In genomic region chr1:4762146-4762545, GRCh38 we compare ENCODE assay signal across 20 cellular contexts.
"Had no signal": no experiment of that assay in that cellular context is flagged by ENCODE, and none has a peak within 500 bp of the region (broad histone marks: within the 10 kb centered on the region; RNA-seq: fewer than 3 reads in every experiment).

No MANE protein-coding gene starts in this region.

- H3K4me2 ChIP-seq: KMS-11, SK-N-SH had no signal

- H3K27ac ChIP-seq: KMS-11, RWPE1 had no signal

- H3K4me3 Mint-ChIP-seq: IgD-negative memory B cell had no signal

- H3K36me3 Mint-ChIP-seq: IgD-negative memory B cell had no signal

- H3K27ac Mint-ChIP-seq: IgD-negative memory B cell had no signal

- DNase-seq: Kasumi-1, MM.1S, NCI-H1092 treated with DMSO at 0.1 percent for 48 hours, NCI-H1436, NCI-H187, NCI-H2029, NCI-H2081 treated with DMSO at 0.1 percent for 48 hours, NCI-H2171, NCI-H226, NCI-H446, NCI-H510A, NCI-H524 treated with DMSO at 0.1 percent for 48 hours, NCI-H69, NCI-H774, SHP77, SK-N-SH had no signal

- H3K4me3 ChIP-seq: K562 had no signal

- H3K9me3 ChIP-seq: SK-N-SH had no signal

- ATAC-seq: K562 had no signal

- H3K9ac ChIP-seq: KMS-11, SK-N-SH had no signal
